In genomic region chr5:13653709-13654108, GRCh38 we compare ENCODE assay signal across 34 cellular contexts.
"Had no signal": no experiment of that assay in that cellular context is flagged by ENCODE, and none has a peak within 500 bp of the region (broad histone marks: within the 10 kb centered on the region; RNA-seq: fewer than 3 reads in every experiment).

No MANE protein-coding gene starts in this region.

- H3K9ac ChIP-seq: SK-N-SH had no signal

- H3K27me3 ChIP-seq: ascending aorta, body of pancreas, SJSA1 had no signal

- H3K4me1 Mint-ChIP-seq: activated B cell treated with CpG ODN at 0.5 μM for 24 hours; activated CD4-positive, alpha-beta T cell treated with anti-CD3 and anti-CD28 coated beads, Interleukin-2, amount 10 ng/mL, durations not matched to agents 24 days and 14 days; activated naive CD4-positive, alpha-beta T cell treated with anti-CD3 and anti-CD28 coated beads, Interleukin-2, amount 50 U/mL, for 24 hours; activated naive CD8-positive, alpha-beta T cell treated with anti-CD3 and anti-CD28 coated beads, Interleukin-2, amount 10 ng/mL, durations not matched to agents 7 days and 5 days had no signal

- H3K4me2 ChIP-seq: SK-N-SH had no signal

- H3K4me3 ChIP-seq: ascending aorta, body of pancreas, SJSA1 had no signal

- H3K4me1 ChIP-seq: ascending aorta, body of pancreas, SJSA1 had no signal

- H3K27me3 Mint-ChIP-seq: activated B cell treated with CpG ODN at 0.5 μM for 24 hours; activated CD4-positive, alpha-beta T cell treated with anti-CD3 and anti-CD28 coated beads, Interleukin-2, amount 10 ng/mL, durations not matched to agents 24 days and 14 days; activated CD8-positive, alpha-beta T cell treated with anti-CD3 and anti-CD28 coated beads for 36 hours; activated naive CD8-positive, alpha-beta T cell treated with anti-CD3 and anti-CD28 coated beads, Interleukin-2, amount 10 ng/mL, durations not matched to agents 7 days and 5 days; activated T-cell treated with anti-CD3 and anti-CD28 coated beads, Interleukin-2, amount 50 U/mL, for 24 hours had no signal

- H3K36me3 ChIP-seq: ascending aorta, SJSA1 had no signal

- H3K4me3 Mint-ChIP-seq: activated B cell treated with CpG ODN at 0.5 μM for 24 hours; activated CD4-positive, alpha-beta T cell treated with anti-CD3 and anti-CD28 coated beads, Interleukin-2, amount 10 ng/mL, durations not matched to agents 24 days and 14 days; activated CD8-positive, alpha-beta T cell treated with anti-CD3 and anti-CD28 coated beads for 36 hours; activated naive CD4-positive, alpha-beta T cell treated with anti-CD3 and anti-CD28 coated beads, Interleukin-2, amount 50 U/mL, for 24 hours; activated naive CD8-positive, alpha-beta T cell treated with anti-CD3 and anti-CD28 coated beads, Interleukin-2, amount 10 ng/mL, durations not matched to agents 7 days and 5 days; activated T-cell treated with anti-CD3 and anti-CD28 coated beads, Interleukin-2, amount 50 U/mL, for 24 hours; T-helper 1 cell treated with Interleukin-12 subunit alpha and Interleukin-12 subunit beta and Interleukin-4 antibody, amounts not matched to agents 30 μg/mL and 1 μg/mL, for 36 hours had no signal

- DNase-seq: activated B cell treated with CpG ODN at 0.5 μM for 24 hours; activated CD4-positive, alpha-beta T cell treated with anti-CD3 and anti-CD28 coated beads, Interleukin-2, amount 10 ng/mL, durations not matched to agents 24 days and 14 days; activated CD4-positive, alpha-beta T cell treated with anti-CD3 and anti-CD28 coated beads, Interleukin-2, amount 50 U/mL, for 4 hours; activated CD8-positive, alpha-beta T cell treated with anti-CD3 and anti-CD28 coated beads for 36 hours; activated gamma-delta T cell; activated naive CD4-positive, alpha-beta T cell treated with Interleukin-2 at 50 U/mL for 16 hours; activated naive CD8-positive, alpha-beta T cell treated with anti-CD3 and anti-CD28 coated beads, Interleukin-2, amount 10 ng/mL, durations not matched to agents 7 days and 5 days; activated T-cell treated with anti-CD3 and anti-CD28 coated beads, Interleukin-2, amount 50 U/mL, for 24 hours; amygdala; body of pancreas; central memory CD4-positive, alpha-beta T cell; Kasumi-1; KG1; MM.1S; MV-4-11; NCI-H1092; NCI-H1436 treated with DMSO at 0.1 percent for 48 hours; NCI-H1694 treated with DMSO at 0.1 percent for 48 hours; NCI-H2029 treated with DMSO at 0.1 percent for 48 hours; NCI-H2107; NCI-H2171; NCI-H510A; NCI-H526; NCI-H748 treated with DMSO at 0.1 percent for 48 hours; NK-92 treated with Interleukin-12 subunit alpha and Interleukin-12 subunit beta, amount 100 ng/mL, for 24 hours; OCI-M1; SHP77 treated with DMSO at 0.1 percent for 48 hours; SK-N-SH had no signal

- H3K9me3 ChIP-seq: ascending aorta, body of pancreas, SJSA1, SK-N-SH had no signal

- ATAC-seq: activated CD8-positive, alpha-beta T cell treated with anti-CD3 and anti-CD28 coated beads for 36 hours; body of pancreas had no signal

- H3K27ac ChIP-seq: ascending aorta, body of pancreas, SJSA1, VCaP had no signal

- H3K27ac Mint-ChIP-seq: activated B cell treated with CpG ODN at 0.5 μM for 24 hours; activated CD4-positive, alpha-beta T cell treated with anti-CD3 and anti-CD28 coated beads, Interleukin-2, amount 10 ng/mL, durations not matched to agents 24 days and 14 days; activated CD8-positive, alpha-beta T cell treated with anti-CD3 and anti-CD28 coated beads for 36 hours; activated naive CD4-positive, alpha-beta T cell treated with anti-CD3 and anti-CD28 coated beads, Interleukin-2, amount 50 U/mL, for 24 hours; activated naive CD8-positive, alpha-beta T cell treated with anti-CD3 and anti-CD28 coated beads, Interleukin-2, amount 10 ng/mL, durations not matched to agents 7 days and 5 days; activated T-cell treated with anti-CD3 and anti-CD28 coated beads, Interleukin-2, amount 50 U/mL, for 24 hours; activated T-helper 2 cell treated with anti-CD3 and anti-CD28 coated beads, Interferon-gamma antibody, Interleukin-2, Interleukin-4, amounts not matched to agents 10 μg/mL and 5 μg/mL and 100 μg/mL, durations not matched to agents 14 hours and 24 hours and 36 hours; T-helper 1 cell treated with Interleukin-12 subunit alpha and Interleukin-12 subunit beta and Interleukin-4 antibody, amounts not matched to agents 30 μg/mL and 1 μg/mL, for 36 hours had no signal

- H3K36me3 Mint-ChIP-seq: activated naive CD4-positive, alpha-beta T cell treated with anti-CD3 and anti-CD28 coated beads, Interleukin-2, amount 50 U/mL, for 24 hours; activated naive CD8-positive, alpha-beta T cell treated with anti-CD3 and anti-CD28 coated beads, Interleukin-2, amount 10 ng/mL, durations not matched to agents 7 days and 5 days had no signal
